ENCODE assay signal across 8 cellular contexts in genomic region chr6:123803456-123803861, GRCh38. TPM values are rescaled to one million over a fixed set of nuclear protein-coding genes. Genes with fewer than 3 reads are reported as not detected.
DNase-seq lines count a peak whose midpoint lies in the region; ATAC-seq and TF ChIP-seq lines count a peak whose summit lies in the region.

No MANE protein-coding gene starts in this region.

- H3K4me1 Mint-ChIP-seq in activated naive CD4-positive, alpha-beta T cell treated with anti-CD3 and anti-CD28 coated beads, Interleukin-2, amount 10 ng/mL, durations not matched to agents 7 days and 5 days, result peaks cover 16% of the 10 kb centered on the region
- H3K4me1 Mint-ChIP-seq in mesothelial cell of epicardium, result peaks cover 11% of the 10 kb centered on the region

- no peaks in the 10 kb centered on the region for H3K36me3 Mint-ChIP-seq in activated naive CD4-positive, alpha-beta T cell treated with anti-CD3 and anti-CD28 coated beads, Interleukin-2, amount 10 ng/mL, durations not matched to agents 7 days and 5 days
- no peaks in the 10 kb centered on the region for H3K36me3 Mint-ChIP-seq in mesothelial cell of epicardium

- TF ChIP-seq CTCF in mesothelial cell of epicardium (IDR thresholded peaks at IDR 0.05; ENCODE audit: unreplicated experiment), result no peak

- H3K4me3 Mint-ChIP-seq in activated naive CD4-positive, alpha-beta T cell treated with anti-CD3 and anti-CD28 coated beads, Interleukin-2, amount 10 ng/mL, durations not matched to agents 7 days and 5 days, result peak overlapping the region; percentile 31
- H3K4me3 Mint-ChIP-seq in mesothelial cell of epicardium, result peak overlapping the region; percentile 81

- CTCF ChIA-PET in activated naive CD4-positive, alpha-beta T cell treated with anti-CD3 and anti-CD28 coated beads, Interleukin-2, amount 10 ng/mL, durations not matched to agents 7 days and 5 days (lab: Charles Lee), result interaction anchor here (1.5 kb wide), 1 partner anchor 14 kb away, joined by 5 read pairs; no protein-coding TSS in a partner anchor

- no peaks in the 10 kb centered on the region for H3K9me3 Mint-ChIP-seq in activated naive CD4-positive, alpha-beta T cell treated with anti-CD3 and anti-CD28 coated beads, Interleukin-2, amount 10 ng/mL, durations not matched to agents 7 days and 5 days
- no peaks in the 10 kb centered on the region for H3K9me3 Mint-ChIP-seq in mesothelial cell of epicardium

- H3K27ac ChIP-seq in caudate nucleus (ENCODE audit: low read depth, low read length), result peak overlapping the region; percentile 18

- ATAC-seq in HG03175 (IDR thresholded peaks at IDR 0.05; ENCODE audit: unreplicated experiment), result peak; percentile 21

- no peak for DNase-seq in activated naive CD4-positive, alpha-beta T cell treated with anti-CD3 and anti-CD28 coated beads, Interleukin-2, amount 10 ng/mL, durations not matched to agents 7 days and 5 days
- no peak for DNase-seq in activated naive CD4-positive, alpha-beta T cell treated with Interleukin-2 at 50 U/mL for 16 hours
- DNase-seq in caudate nucleus (lab: John Stamatoyannopoulos, UW) (peak in 13 of 61 donors; percentile 20 to 70 (median 53)), mesothelial cell of epicardium (ENCODE audit: low spot score in 2 of 2, unreplicated experiment in 2 of 2) (no peak), NOMO-1 treated with DMSO at 0.1 percent for 48 hours (lab: John Stamatoyannopoulos, UW; ENCODE audit: unreplicated experiment) (no peak), DMS 273 (lab: John Stamatoyannopoulos, UW; ENCODE audit: unreplicated experiment) (no peak), HPDE6-E6E7 (ENCODE audit: extremely low spot score) (no peak)

- H3K27me3 Mint-ChIP-seq in activated naive CD4-positive, alpha-beta T cell treated with anti-CD3 and anti-CD28 coated beads, Interleukin-2, amount 10 ng/mL, durations not matched to agents 7 days and 5 days, result peaks cover 30% of the 10 kb centered on the region
- H3K27me3 Mint-ChIP-seq in mesothelial cell of epicardium (ENCODE audit: low read depth), result peaks cover 92% of the 10 kb centered on the region

- no peak overlapping the region for H3K27ac Mint-ChIP-seq in activated naive CD4-positive, alpha-beta T cell treated with anti-CD3 and anti-CD28 coated beads, Interleukin-2, amount 10 ng/mL, durations not matched to agents 7 days and 5 days
- no peak overlapping the region for H3K27ac Mint-ChIP-seq in mesothelial cell of epicardium

RNA-seq across cellular contexts. Expression of gene NKAIN2, which starts 0.2 kb away (rescaled TPM):
- total RNA-seq in mesothelial cell of epicardium, result 0.13 to 1.6 TPM (median 0.20 TPM) in 3 replicates
